In genomic region chr3:197040679-197041078, GRCh38 we compare ENCODE assay signal across 22 cellular contexts. TPM values are rescaled to one million over a fixed set of nuclear protein-coding genes. Genes with fewer than 3 reads are reported as not detected.
"Had no signal": no experiment of that assay in that cellular context is flagged by ENCODE, and none has a peak within 500 bp of the region (broad histone marks: within the 10 kb centered on the region; RNA-seq: fewer than 3 reads in every experiment).

No MANE protein-coding gene starts in this region.

- H3K9me3 ChIP-seq: SK-N-SH had no signal

- ATAC-seq: T-cell had no signal

- FAIRE-seq: RCC 7860 had no signal

- DNase-seq: Karpas-422, KG1, MM.1S, NCI-H1048, NCI-H1105, NCI-H1417, NCI-H1436 treated with DMSO at 0.1 percent for 48 hours, NCI-H1694, NCI-H187 treated with DMSO at 0.1 percent for 48 hours, NCI-H2029 treated with DMSO at 0.1 percent for 48 hours, NCI-H2171 treated with DMSO at 0.1 percent for 48 hours, NCI-H345, NCI-H446 treated with DMSO at 0.1 percent for 48 hours, NCI-H524, NCI-H748 treated with DMSO at 0.1 percent for 48 hours, RPMI8226, SHP77, SK-N-SH, SW 1271, T-cell had no signal

RNA-seq across cellular contexts. Expression of gene MELTF, which starts 11.1 kb away (rescaled TPM):
- polyA plus RNA-seq: IgD-negative memory B cell had no signal
